In the genomic region with DNA sequence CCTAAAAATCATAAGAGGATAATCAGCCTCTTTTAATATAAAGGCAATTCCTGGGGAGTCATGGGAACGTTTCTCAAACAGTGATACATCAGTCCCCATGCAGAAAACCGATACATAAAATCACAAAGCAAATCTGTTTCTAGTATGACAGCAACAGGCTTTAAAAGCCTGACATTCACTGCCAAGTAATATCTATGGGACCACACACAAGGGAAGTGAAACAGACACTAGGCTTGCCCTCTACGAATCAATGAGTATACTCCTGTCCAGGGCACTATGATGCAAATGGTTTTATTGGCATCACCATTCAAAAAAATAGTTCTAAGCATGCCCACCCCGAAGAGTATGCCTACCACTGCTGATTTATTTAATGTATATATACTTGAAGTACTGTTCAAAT, we compare ENCODE assay signal across 11 cellular contexts.
"Had no signal": no experiment of that assay in that cellular context is flagged by ENCODE, and none has a peak within 500 bp of the region (broad histone marks: within the 10 kb centered on the region; RNA-seq: fewer than 3 reads in every experiment).

No MANE protein-coding gene starts in this region.

- H3K9me3 ChIP-seq: pancreas, tibial artery had no signal

- H3K36me3 ChIP-seq: neural progenitor cell, pancreas, tibial artery had no signal

- H3K9ac ChIP-seq: neural progenitor cell had no signal

- H3K4me1 ChIP-seq: pancreas, tibial artery had no signal

- ATAC-seq: pancreas had no signal

- H3K27me3 ChIP-seq: neural progenitor cell, pancreas, tibial artery had no signal

- H3K27ac ChIP-seq: neural progenitor cell, pancreas, tibial artery had no signal

- H3K4me3 ChIP-seq: neural progenitor cell, pancreas, tibial artery had no signal

- FAIRE-seq: pancreas, TTC549 had no signal

- H2AFZ ChIP-seq: neural progenitor cell had no signal

- H3K4me2 ChIP-seq: neural progenitor cell had no signal

- DNase-seq: activated CD4-positive, alpha-beta T cell treated with anti-CD3 and anti-CD28 coated beads, Interleukin-2, amount 50 U/mL, for 4 hours; activated naive CD4-positive, alpha-beta T cell treated with anti-CD3 and anti-CD28 coated beads, Interleukin-2, amount 50 U/mL, for 16 hours; activated T-cell treated with anti-CD3 and anti-CD28 coated beads, Interleukin-2, amount 50 U/mL, for 1 hour; amniotic stem cell; hypothalamus; kidney glomerular epithelial cell; pancreas; stimulated activated CD4-positive, alpha-beta T cell treated with anti-CD3 and anti-CD28 coated beads, Interleukin-4, amount 100 ng/mL, for 1 hour; tibial artery had no signal
